In genomic region chr16:82882982-82883863, GRCh38 we compare ENCODE assay signal across 1 cellular context.
TF ChIP-seq lines count a peak whose summit lies in the region.

No MANE protein-coding gene starts in this region.

TF ChIP-seq in SK-N-SH, 30 proteins besides CTCF, POLR2A, EP300 and RAD21 (continued from another document):
- no peak for TF ChIP-seq USF1 (IDR thresholded peaks at IDR 0.05; ENCODE audit: borderline replicate concordance, low read depth)
